ENCODE assay signal across 15 cellular contexts in genomic region chr20:62253398-62253797, GRCh38. TPM values are rescaled to one million over a fixed set of nuclear protein-coding genes. Genes with fewer than 3 reads are reported as not detected.
DNase-seq lines count a peak whose midpoint lies in the region; ATAC-seq and TF ChIP-seq lines count a peak whose summit lies in the region.
"Had no signal": no experiment of that assay in that cellular context is flagged by ENCODE, and none has a peak within 500 bp of the region (broad histone marks: within the 10 kb centered on the region; RNA-seq: fewer than 3 reads in every experiment).

No MANE protein-coding gene starts in this region.

- TF ChIP-seq CTCF in RWPE2 (IDR thresholded peaks at IDR 0.05; ENCODE audit: poor library complexity, severe bottlenecking): no peak
- no peak for TF ChIP-seq CTCF in mucosa of descending colon (IDR thresholded peaks at IDR 0.05)
- no peak for TF ChIP-seq CTCF in brain microvascular endothelial cell (IDR thresholded peaks at IDR 0.05; ENCODE audit: low read depth, low read length, missing control alignments)

- no peaks in the 10 kb centered on the region for H3K9me3 Mint-ChIP-seq in stimulated activated naive B cell treated with anti-CD40 and anti-IgM and Interleukin-4, amounts not matched to agents 10 μg/mL and 1 μg/mL and 100 μg/mL, for 72 hours
- H3K9me3 Mint-ChIP-seq: CD4-positive, alpha-beta memory T cell; HFFc6 had no signal

- intact Hi-C loops in Right ventricle myocardium inferior (cut with DNase I): no loop called here
- intact Hi-C loops in Right ventricle myocardium superior (cut with DNase I): no loop called here
- intact Hi-C loops in mucosa of descending colon (cut with DNase I, micrococcal nuclease): no loop called here

- peaks cover 16 to 18% of the 10 kb centered on the region in 2 donors for H3K36me3 Mint-ChIP-seq in stimulated activated naive B cell treated with anti-CD40 and anti-IgM and Interleukin-4, amounts not matched to agents 10 μg/mL and 1 μg/mL and 100 μg/mL, for 72 hours

- H3K4me3 Mint-ChIP-seq in stimulated activated naive B cell treated with anti-CD40 and anti-IgM and Interleukin-4, amounts not matched to agents 10 μg/mL and 1 μg/mL and 100 μg/mL, for 72 hours: no peak overlapping the region
- H3K4me3 Mint-ChIP-seq: CD4-positive, alpha-beta memory T cell; HFFc6 had no signal

- peaks cover 26 to 44% of the 10 kb centered on the region in 2 donors for H3K4me1 Mint-ChIP-seq in stimulated activated naive B cell treated with anti-CD40 and anti-IgM and Interleukin-4, amounts not matched to agents 10 μg/mL and 1 μg/mL and 100 μg/mL, for 72 hours

- H3K4me3 ChIP-seq in RWPE2 (ENCODE audit: severe bottlenecking) (no peak overlapping the region), mucosa of descending colon (no peak overlapping the region), brain microvascular endothelial cell (ENCODE audit: low read depth, low read length) (no peak overlapping the region)
- H3K4me3 ChIP-seq: HAP-1 had no signal

- peak overlapping the region; percentile 87 for H3K27ac Mint-ChIP-seq in stimulated activated naive B cell treated with anti-CD40 and anti-IgM and Interleukin-4, amounts not matched to agents 10 μg/mL and 1 μg/mL and 100 μg/mL, for 72 hours
- H3K27ac Mint-ChIP-seq: HFFc6 had no signal

- peaks cover 21% of the 10 kb centered on the region for H3K36me3 ChIP-seq in RWPE2 (ENCODE audit: low read depth)
- H3K36me3 ChIP-seq in mucosa of descending colon (ENCODE audit: low read depth): no peaks in the 10 kb centered on the region
- H3K36me3 ChIP-seq in brain microvascular endothelial cell (replicated peaks): peaks cover 7% of the 10 kb centered on the region

- in situ Hi-C loops in brain microvascular endothelial cell (cut with HindIII; ENCODE audit: low pct_ligation_motif_present, low sequenced_read_pairs): no loop called here

- no peaks in the 10 kb centered on the region for H3K27me3 Mint-ChIP-seq in stimulated activated naive B cell treated with anti-CD40 and anti-IgM and Interleukin-4, amounts not matched to agents 10 μg/mL and 1 μg/mL and 100 μg/mL, for 72 hours
- H3K27me3 Mint-ChIP-seq: CD4-positive, alpha-beta memory T cell had no signal

- H3K9me3 ChIP-seq in RWPE2 (ENCODE audit: severe bottlenecking): no peaks in the 10 kb centered on the region
- H3K9me3 ChIP-seq in mucosa of descending colon: no peaks in the 10 kb centered on the region
- H3K9me3 ChIP-seq: HAP-1 had no signal

- ATAC-seq in Right ventricle myocardium inferior (no peak), Right ventricle myocardium superior (ENCODE audit: poor library complexity) (no peak), RWPE2 (ENCODE audit: low read depth) (peak; percentile 26; the same call in 1 of the 3 replicates), mucosa of descending colon (peak; percentile 19), GM18868 (IDR thresholded peaks at IDR 0.05; ENCODE audit: unreplicated experiment) (no peak), GM21529 (IDR thresholded peaks at IDR 0.05; ENCODE audit: unreplicated experiment) (no peak)
- ATAC-seq in stimulated activated naive B cell treated with anti-CD40 and anti-IgM and Interleukin-4, amounts not matched to agents 10 μg/mL and 1 μg/mL and 100 μg/mL, for 72 hours (replicated peaks): no peak

- peaks cover 12% of the 10 kb centered on the region for H3K4me1 ChIP-seq in RWPE2 (ENCODE audit: insufficient read depth, poor library complexity, severe bottlenecking)
- H3K4me1 ChIP-seq in mucosa of descending colon (ENCODE audit: low read depth): peaks cover 3% of the 10 kb centered on the region
- H3K4me1 ChIP-seq: HAP-1 had no signal

- DNase-seq in Right ventricle myocardium inferior (ENCODE audit: missing footprints) (peak; percentile 2), Right ventricle myocardium superior (no peak), RWPE2 (ENCODE audit: low spot score) (no peak), mucosa of descending colon (no peak), brain microvascular endothelial cell (no peak)
- no peak for DNase-seq in stimulated activated naive B cell treated with anti-CD40 and anti-IgM and Interleukin-4, amounts not matched to agents 10 μg/mL and 1 μg/mL and 100 μg/mL, for 72 hours
- DNase-seq: 8988T; CD4-positive, alpha-beta memory T cell; DMS79 treated with DMSO at 0.1 percent for 48 hours; EL; HFFc6 had no signal

- H3K27ac ChIP-seq in RWPE2 (ENCODE audit: poor library complexity, severe bottlenecking): no peak overlapping the region
- no peak overlapping the region for H3K27ac ChIP-seq in brain microvascular endothelial cell
- H3K27ac ChIP-seq: C4-2B had no signal

- no peaks in the 10 kb centered on the region for H3K27me3 ChIP-seq in RWPE2 (ENCODE audit: insufficient read depth, poor library complexity, severe bottlenecking)
- no peaks in the 10 kb centered on the region for H3K27me3 ChIP-seq in brain microvascular endothelial cell (replicated peaks)

RNA-seq across cellular contexts. Expression of gene OSBPL2, which starts 15.1 kb away (rescaled TPM):
- 59.5 TPM for total RNA-seq in Right ventricle myocardium inferior
- total RNA-seq in Right ventricle myocardium superior: 52.3 TPM
- total RNA-seq in mucosa of descending colon: 100 to 1,000 TPM in 1 of 3 donors, 10 to 100 TPM in 2; 87.0 to 111 (median 91.6) TPM

RNA-seq across cellular contexts. Expression of gene HRH3, which starts 33.3 kb away (rescaled TPM):
- total RNA-seq in Right ventricle myocardium inferior (not detected), Right ventricle myocardium superior (not detected), mucosa of descending colon (under 1 TPM in 1 of 3 donors, not detected in 2; 0.09 TPM)
- total RNA-seq: CD4-positive, alpha-beta memory T cell; HFFc6 had no signal

RNA-seq across cellular contexts. Expression of gene ADRM1, which starts 49.4 kb away (rescaled TPM):
- 73.9 TPM for total RNA-seq in Right ventricle myocardium inferior
- total RNA-seq in Right ventricle myocardium superior: 68.5 TPM
- 10 to 100 TPM; 54.4 to 85.8 (median 77.6) TPM for total RNA-seq in mucosa of descending colon

Comparison
In these comparisons a context has a peak if more than half of its experiments do, and no peak if none do; other contexts are left out.
1. ATAC-seq: peak in RWPE2 (single experiment) and mucosa of descending colon (single experiment); none in Right ventricle myocardium inferior (single experiment), Right ventricle myocardium superior (single experiment), stimulated activated naive B cell treated with anti-CD40 and anti-IgM and Interleukin-4, amounts not matched to agents 10 μg/mL and 1 μg/mL and 100 μg/mL, for 72 hours (0 of 2), GM18868 (single experiment) and GM21529 (single experiment).